In genomic region chr16:50445603-50446250, GRCh38 we compare ENCODE assay signal across 1 cellular context.
TF ChIP-seq lines count a peak whose summit lies in the region.

No MANE protein-coding gene starts in this region.

TF ChIP-seq in GM23338, 12 proteins besides CTCF, POLR2A, EP300 and RAD21 (continued from another document):
- no peak for TF ChIP-seq ZNF462 (CRISPR knock-in tag; IDR thresholded peaks at IDR 0.05)
TF ChIP-seq in GM23338: peak in this region for 0.
